In genomic region chr15:82502700-82503339, GRCh38 we compare ENCODE assay signal across 8 cellular contexts. TPM values are rescaled to one million over a fixed set of nuclear protein-coding genes. Genes with fewer than 3 reads are reported as not detected.
A peak's percentile ranks its signal among the peaks of the same experiment; 100 is the strongest.
DNase-seq lines count a peak whose midpoint lies in the region; ATAC-seq and TF ChIP-seq lines count a peak whose summit lies in the region.
"Not testable (repeated sequence)": the region's sequence is repeated elsewhere in the genome, so short reads cannot be mapped to it uniquely, and the experiment has no call there.

No MANE protein-coding gene starts in this region.

- TF ChIP-seq CTCF in activated B cell treated with CpG ODN at 0.5 μM for 24 hours (IDR thresholded peaks at IDR 0.05); mucosa of descending colon (IDR thresholded peaks at IDR 0.05): not testable (repeated sequence)
- TF ChIP-seq CTCF in astrocyte of the spinal cord (IDR thresholded peaks at IDR 0.05; ENCODE audit: low read depth, low read length) (peak; percentile 4), fibroblast of the aortic adventitia (IDR thresholded peaks at IDR 0.05; ENCODE audit: insufficient read depth, low read length) (peak; percentile 17)

- not testable (repeated sequence) for H3K4me1 ChIP-seq in CD8-positive, alpha-beta memory T cell (ENCODE audit: insufficient read depth, low read length); mucosa of descending colon (ENCODE audit: low read depth)

- H3K27me3 Mint-ChIP-seq in CD8-positive, alpha-beta memory T cell; activated B cell treated with CpG ODN at 0.5 μM for 24 hours: not testable (repeated sequence)

- not testable (repeated sequence) for H3K4me3 Mint-ChIP-seq in CD8-positive, alpha-beta memory T cell; activated B cell treated with CpG ODN at 0.5 μM for 24 hours; stimulated activated effector memory CD8-positive, alpha-beta T cell treated with anti-CD3 and anti-CD28 coated beads, Interleukin-12 subunit alpha, Interleukin-12 subunit beta, amount 100 ng/mL, for 72 hours

- POLR2A ChIA-PET in CD8-positive, alpha-beta memory T cell (lab: Charles Lee); activated B cell treated with CpG ODN at 0.5 μM for 24 hours (lab: Charles Lee): not testable (repeated sequence)

- not testable (repeated sequence) for H3K9me3 ChIP-seq in CD8-positive, alpha-beta memory T cell (ENCODE audit: low read length); mucosa of descending colon

- ATAC-seq in GM21390 (IDR thresholded peaks at IDR 0.05; ENCODE audit: unreplicated experiment), result peak; percentile 77
- ATAC-seq in HG03159 (IDR thresholded peaks at IDR 0.05; ENCODE audit: unreplicated experiment), result peak; percentile 85
- ATAC-seq in activated B cell treated with CpG ODN at 0.5 μM for 24 hours (ENCODE audit: low read depth), result peak; percentile 58
- ATAC-seq in mucosa of descending colon, result peak; percentile 84
- peak; percentile 63 for ATAC-seq in stimulated activated effector memory CD8-positive, alpha-beta T cell treated with anti-CD3 and anti-CD28 coated beads, Interleukin-12 subunit alpha, Interleukin-12 subunit beta, amount 100 ng/mL, for 72 hours

- H3K27ac Mint-ChIP-seq in CD8-positive, alpha-beta memory T cell, result peak overlapping the region in 1 of 8 donors; percentile 41
- H3K27ac Mint-ChIP-seq in activated B cell treated with CpG ODN at 0.5 μM for 24 hours; stimulated activated effector memory CD8-positive, alpha-beta T cell treated with anti-CD3 and anti-CD28 coated beads, Interleukin-12 subunit alpha, Interleukin-12 subunit beta, amount 100 ng/mL, for 72 hours: not testable (repeated sequence)

- intact Hi-C loops in activated B cell treated with CpG ODN at 0.5 μM for 24 hours (cut with micrococcal nuclease); mucosa of descending colon (cut with DNase I, micrococcal nuclease): not testable (repeated sequence)

- H3K27me3 ChIP-seq in CD8-positive, alpha-beta memory T cell (ENCODE audit: insufficient read depth, low read length, poor library complexity, severe bottlenecking), result not testable (repeated sequence)

- H3K36me3 Mint-ChIP-seq in CD8-positive, alpha-beta memory T cell; activated B cell treated with CpG ODN at 0.5 μM for 24 hours (ENCODE audit: low read depth); stimulated activated effector memory CD8-positive, alpha-beta T cell treated with anti-CD3 and anti-CD28 coated beads, Interleukin-12 subunit alpha, Interleukin-12 subunit beta, amount 100 ng/mL, for 72 hours: not testable (repeated sequence)

- H3K4me1 Mint-ChIP-seq in CD8-positive, alpha-beta memory T cell; activated B cell treated with CpG ODN at 0.5 μM for 24 hours; stimulated activated effector memory CD8-positive, alpha-beta T cell treated with anti-CD3 and anti-CD28 coated beads, Interleukin-12 subunit alpha, Interleukin-12 subunit beta, amount 100 ng/mL, for 72 hours: not testable (repeated sequence)

- H3K9me3 Mint-ChIP-seq in CD8-positive, alpha-beta memory T cell; activated B cell treated with CpG ODN at 0.5 μM for 24 hours; stimulated activated effector memory CD8-positive, alpha-beta T cell treated with anti-CD3 and anti-CD28 coated beads, Interleukin-12 subunit alpha, Interleukin-12 subunit beta, amount 100 ng/mL, for 72 hours: not testable (repeated sequence)

- in situ Hi-C loops in astrocyte of the spinal cord (cut with HindIII; ENCODE audit: low sequenced_read_pairs), result not testable (repeated sequence)

- peak in 3 of 5 donors; percentile 1 to 26 (median 24) for DNase-seq in CD8-positive, alpha-beta memory T cell
- DNase-seq in activated B cell treated with CpG ODN at 0.5 μM for 24 hours; astrocyte of the spinal cord (ENCODE audit: low read depth, low spot score); fibroblast of the aortic adventitia (ENCODE audit: low read depth); mucosa of descending colon; stimulated activated effector memory CD8-positive, alpha-beta T cell treated with anti-CD3 and anti-CD28 coated beads, Interleukin-12 subunit alpha, Interleukin-12 subunit beta, amount 100 ng/mL, for 72 hours (ENCODE audit: low spot score in 2 of 2): not testable (repeated sequence)

- H3K4me3 ChIP-seq in CD8-positive, alpha-beta memory T cell (ENCODE audit: low read length); astrocyte of the spinal cord (ENCODE audit: low read depth, low read length); fibroblast of the aortic adventitia (ENCODE audit: low read depth, low read length); mucosa of descending colon: not testable (repeated sequence)

- H3K27ac ChIP-seq in CD8-positive, alpha-beta memory T cell (ENCODE audit: low read depth, low read length), result not testable (repeated sequence)

- not testable (repeated sequence) for H3K36me3 ChIP-seq in CD8-positive, alpha-beta memory T cell (ENCODE audit: insufficient read depth, low read length); mucosa of descending colon (ENCODE audit: low read depth)

- CTCF ChIA-PET in CD8-positive, alpha-beta memory T cell (lab: Charles Lee); activated B cell treated with CpG ODN at 0.5 μM for 24 hours (lab: Charles Lee): not testable (repeated sequence)

RNA-seq across cellular contexts. Expression of gene RPS17, which starts 37.4 kb away (rescaled TPM):
- total RNA-seq in CD8-positive, alpha-beta memory T cell, result 1,000 to 10,000 TPM; 2,610 to 2,630 TPM
- polyA plus RNA-seq in CD8-positive, alpha-beta memory T cell, result 1,199 TPM
- 3,227 and 3,822 TPM in 2 replicates for total RNA-seq in activated B cell treated with CpG ODN at 0.5 μM for 24 hours
- 1,865 and 2,773 TPM in 2 replicates for total RNA-seq in fibroblast of the aortic adventitia (ENCODE audit: low replicate concordance)
- 1,000 to 10,000 TPM in 2 of 3 donors, 100 to 1,000 TPM in 1; 921 to 1,089 (median 1,038) TPM for total RNA-seq in mucosa of descending colon
